In the genomic region with DNA sequence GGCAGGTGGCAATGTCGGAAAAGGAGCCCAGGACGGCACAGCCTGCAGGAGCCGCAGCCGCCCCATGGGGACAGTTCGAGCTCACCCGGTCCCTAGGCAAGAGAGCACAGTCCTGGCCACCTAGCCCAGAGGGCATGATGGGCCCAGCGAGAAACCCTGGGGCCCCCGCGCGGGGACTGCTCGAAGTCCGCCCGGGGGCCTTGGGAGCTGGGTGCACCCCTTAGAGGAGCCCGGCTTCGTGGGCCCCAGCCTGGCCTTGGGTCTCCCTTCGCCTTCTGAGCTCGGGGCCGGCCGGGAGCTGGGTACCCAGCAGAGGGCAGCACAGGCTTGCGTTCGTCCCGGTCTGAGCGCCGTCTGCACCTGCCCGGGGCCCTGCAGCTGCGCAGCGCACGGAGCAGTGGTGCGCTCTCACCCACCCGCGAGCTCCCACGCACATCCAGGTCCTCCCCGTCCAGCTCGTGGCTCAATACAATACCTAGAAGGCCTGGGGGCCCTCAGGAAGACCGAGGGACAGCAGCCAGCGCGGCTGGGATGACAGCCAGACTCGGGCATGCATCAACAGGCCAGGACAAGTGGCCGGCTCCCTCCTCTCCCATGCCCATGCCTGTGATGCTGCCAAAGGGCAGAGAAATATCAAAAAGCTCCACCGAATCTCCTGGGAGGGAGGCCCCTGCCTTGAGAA, we compare ENCODE assay signal across 8 cellular contexts.
A peak's percentile ranks its signal among the peaks of the same experiment; 100 is the strongest.
DNase-seq lines count a peak whose midpoint lies in the region; ATAC-seq lines count a peak whose summit lies in the region.

No MANE protein-coding gene starts in this region.

- no peaks in the 10 kb centered on the region for H3K36me3 ChIP-seq in ACC112 (ENCODE audit: insufficient read depth, low read length)

- no peak overlapping the region for H3K27ac ChIP-seq in ACC112 (ENCODE audit: low read depth, low read length)

- ATAC-seq in GM18861 (IDR thresholded peaks at IDR 0.05; ENCODE audit: unreplicated experiment), result peak; percentile 73
- peak; percentile 85 for ATAC-seq in HG03095 (IDR thresholded peaks at IDR 0.05; ENCODE audit: unreplicated experiment)
- ATAC-seq in left colon, result peak; percentile 92

- no peaks in the 10 kb centered on the region for H3K4me1 ChIP-seq in ACC112 (ENCODE audit: control insufficient read depth, insufficient read depth, low read length, unreplicated experiment)

- intact Hi-C loops in left colon (cut with DNase I, micrococcal nuclease), result loop anchor here in 1 of 2 donors (5.0 kb wide), 1 partner anchor 304 kb away; no protein-coding TSS in a partner anchor

- no peak overlapping the region for H2AFZ ChIP-seq in ACC112 (ENCODE audit: low read length, unreplicated experiment)

- H3K79me2 ChIP-seq in ACC112 (ENCODE audit: control insufficient read depth, insufficient read depth, low read length, unreplicated experiment), result no peaks in the 10 kb centered on the region

- DNase-seq in NCI-H2196 (lab: John Stamatoyannopoulos, UW; ENCODE audit: unreplicated experiment) (peak; percentile 86), cerebellar cortex (ENCODE audit: low spot score) (peak; percentile 70), left colon (peak; percentile 45 to 85)
- DNase-seq in activated CD4-positive, alpha-beta T cell treated with anti-CD3 and anti-CD28 coated beads for 24 hours (ENCODE audit: low read depth in 2 of 2), result peak; percentile 47 to 71
- DNase-seq in stimulated activated CD4-positive, alpha-beta T cell treated with anti-CD3 and anti-CD28 coated beads, Interleukin-2, amount 100 ng/mL, for 48 hours, result peak; percentile 72 to 75

- peak overlapping the region; percentile 69 for H3K4me3 ChIP-seq in ACC112 (ENCODE audit: low read depth, low read length)

- peaks cover 21% of the 10 kb centered on the region for H3K27me3 ChIP-seq in ACC112 (ENCODE audit: insufficient read depth, low read length)
